Comparison of ENCODE assay signal across 31 cellular contexts in the genomic region with DNA sequence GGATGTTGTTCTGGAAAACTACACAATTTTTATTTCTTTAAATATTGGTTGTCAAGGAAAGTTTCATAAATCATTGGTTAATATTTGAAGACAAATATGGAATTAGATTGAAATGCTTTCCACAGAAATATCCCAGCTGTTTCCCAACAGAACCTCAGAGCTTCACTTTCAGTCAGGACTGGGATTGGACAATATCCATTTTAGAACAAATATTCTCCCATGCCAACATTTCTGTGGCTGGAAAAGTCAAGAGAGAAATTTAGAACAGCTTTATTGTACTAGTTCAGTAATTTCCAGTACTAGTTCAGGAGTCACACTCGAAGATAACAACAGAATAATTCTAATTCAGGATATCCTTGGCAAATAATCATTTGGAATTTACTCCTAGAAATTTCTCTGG.
DNase-seq lines count a peak whose midpoint lies in the region; ATAC-seq and TF ChIP-seq lines count a peak whose summit lies in the region.
"Had no signal": no experiment of that assay in that cellular context is flagged by ENCODE, and none has a peak within 500 bp of the region (broad histone marks: within the 10 kb centered on the region; RNA-seq: fewer than 3 reads in every experiment).

No MANE protein-coding gene starts in this region.

- no peak overlapping the region for H3K4me3 ChIP-seq in adipocyte (ENCODE audit: low read length)
- H3K4me3 ChIP-seq: BLaER1 treated with 17β-estradiol and CSF1 and Interleukin-3, amounts not matched to agents 10 nM and 100 nM; coronary artery; lower lobe of right lung; Peyer's patch; skin epidermis; thyroid gland had no signal

- TF ChIP-seq CTCF in AG09319 (IDR thresholded peaks at IDR 0.05; ENCODE audit: low read depth, low read length) (no peak), nephron (IDR thresholded peaks at IDR 0.05; ENCODE audit: unreplicated experiment in 3 of 3) (no peak)

- no peaks in the 10 kb centered on the region for H3K27me3 ChIP-seq in adipocyte (replicated peaks; ENCODE audit: control insufficient read depth, insufficient read depth, low read length)
- H3K27me3 ChIP-seq: BLaER1 treated with 17β-estradiol and CSF1 and Interleukin-3, amounts not matched to agents 10 nM and 100 nM; Peyer's patch; thyroid gland had no signal

- peak overlapping the region in 2 of 3 experiments; percentile 77 to 88 for H3K27ac Mint-ChIP-seq in nephron
- H3K27ac Mint-ChIP-seq: natural killer cell treated with Interleukin-12 subunit alpha and Interleukin-12 subunit beta and Interleukin-15 and Interleukin-18, amount 100 ng/mL, for 72 hours; stimulated activated naive CD8-positive, alpha-beta T cell treated with anti-CD3 and anti-CD28 coated beads, Interleukin-15, amount 100 ng/mL, for 72 hours had no signal

- peaks cover 11% of the 10 kb centered on the region for H3K4me1 ChIP-seq in adipocyte (ENCODE audit: control insufficient read depth, insufficient read depth, low read length)
- H3K4me1 ChIP-seq: BLaER1 treated with 17β-estradiol and CSF1 and Interleukin-3, amounts not matched to agents 10 nM and 100 nM; Peyer's patch; thyroid gland had no signal

- intact Hi-C loops in left ventricle myocardium superior (cut with micrococcal nuclease), result no loop called here

- H3K9ac ChIP-seq in adipocyte (ENCODE audit: low read length), result no peak overlapping the region
- H3K9ac ChIP-seq: BLaER1 treated with 17β-estradiol and CSF1 and Interleukin-3, amounts not matched to agents 10 nM and 100 nM had no signal

- peaks cover 4% of the 10 kb centered on the region for H3K9me3 Mint-ChIP-seq in nephron
- H3K9me3 Mint-ChIP-seq: natural killer cell treated with Interleukin-12 subunit alpha and Interleukin-12 subunit beta and Interleukin-15 and Interleukin-18, amount 100 ng/mL, for 72 hours had no signal

- peaks cover 4% of the 10 kb centered on the region for H3K27me3 Mint-ChIP-seq in nephron (ENCODE audit: low read depth)

- no peak for ATAC-seq in left ventricle myocardium superior
- ATAC-seq in HG03175 (IDR thresholded peaks at IDR 0.05; ENCODE audit: unreplicated experiment), result no peak
- ATAC-seq: lower lobe of right lung; natural killer cell treated with Interleukin-12 subunit alpha and Interleukin-12 subunit beta and Interleukin-15 and Interleukin-18, amount 100 ng/mL, for 72 hours; stimulated activated naive CD8-positive, alpha-beta T cell treated with anti-CD3 and anti-CD28 coated beads, Interleukin-15, amount 100 ng/mL, for 72 hours had no signal

- H3K36me3 Mint-ChIP-seq in nephron (ENCODE audit: low read depth), result no peaks in the 10 kb centered on the region
- H3K36me3 Mint-ChIP-seq: natural killer cell treated with Interleukin-12 subunit alpha and Interleukin-12 subunit beta and Interleukin-15 and Interleukin-18, amount 100 ng/mL, for 72 hours had no signal

- no peaks in the 10 kb centered on the region for H3K36me3 ChIP-seq in adipocyte (ENCODE audit: control insufficient read depth, insufficient read depth, low read length, severe bottlenecking)
- H3K36me3 ChIP-seq: BLaER1 treated with 17β-estradiol and CSF1 and Interleukin-3, amounts not matched to agents 10 nM and 100 nM; lower lobe of right lung; Peyer's patch; thyroid gland had no signal

- H3K4me3 Mint-ChIP-seq in nephron, result no peak overlapping the region
- H3K4me3 Mint-ChIP-seq: natural killer cell treated with Interleukin-12 subunit alpha and Interleukin-12 subunit beta and Interleukin-15 and Interleukin-18, amount 100 ng/mL, for 72 hours; stimulated activated naive CD8-positive, alpha-beta T cell treated with anti-CD3 and anti-CD28 coated beads, Interleukin-15, amount 100 ng/mL, for 72 hours had no signal

- peak; percentile 20 for DNase-seq in AG09319 (ENCODE audit: extremely low read depth, low read depth)
- peak; percentile 82 for DNase-seq in adipocyte (ENCODE audit: low read depth)
- DNase-seq in fibroblast of gingiva (ENCODE audit: low read depth), result peak; percentile 79
- no peak for DNase-seq in left ventricle myocardium superior
- DNase-seq in SHP77 treated with DMSO at 0.1 percent for 48 hours (lab: John Stamatoyannopoulos, UW), result no peak
- no peak for DNase-seq in activated gamma-delta T cell (lab: John Stamatoyannopoulos, UW)
- DNase-seq: activated CD4-positive, alpha-beta T cell treated with anti-CD3 and anti-CD28 coated beads, Interleukin-2, amount 50 U/mL, for 48 hours; activated CD4-positive, CD25-positive, alpha-beta regulatory T cell treated with anti-CD3 and anti-CD28 coated beads, Interleukin-2, amount 50 U/mL, for 72 hours; activated naive CD4-positive, alpha-beta T cell; activated T-cell treated with anti-CD3 and anti-CD28 coated beads, Interleukin-2, amount 50 U/mL, for 48 hours; amygdala; DMS53; effector memory CD4-positive, alpha-beta T cell; HCEC 1CT; Kasumi-1; kidney; lower lobe of right lung; NCI-H1436 treated with DMSO at 0.1 percent for 48 hours; NCI-H2081 treated with DMSO at 0.1 percent for 48 hours; NCI-H226; NCI-H748 treated with DMSO at 0.1 percent for 48 hours; Peyer's patch; SHP77; stimulated activated naive CD8-positive, alpha-beta T cell treated with anti-CD3 and anti-CD28 coated beads, Interleukin-15, amount 100 ng/mL, for 72 hours; thyroid gland had no signal

- H3K9me3 ChIP-seq in adipocyte (ENCODE audit: control insufficient read depth, low read length), result no peaks in the 10 kb centered on the region
- H3K9me3 ChIP-seq: BLaER1 treated with 17β-estradiol and CSF1 and Interleukin-3, amounts not matched to agents 10 nM and 100 nM; lower lobe of right lung; Peyer's patch; thyroid gland had no signal

- H3K4me1 Mint-ChIP-seq in nephron, result peaks cover 26% of the 10 kb centered on the region
- H3K4me1 Mint-ChIP-seq: stimulated activated naive CD8-positive, alpha-beta T cell treated with anti-CD3 and anti-CD28 coated beads, Interleukin-15, amount 100 ng/mL, for 72 hours had no signal

Comparison
In these comparisons a context has a peak if more than half of its experiments do, and no peak if none do; other contexts are left out.
1. DNase-seq: peak in AG09319 (single experiment), adipocyte (single experiment) and fibroblast of gingiva (single experiment); none in left ventricle myocardium superior (single experiment), SHP77 treated with DMSO at 0.1 percent for 48 hours (single experiment) and activated gamma-delta T cell (single experiment).